ENCODE assay signal across 1 cellular context in genomic region chr22:38802671-38803121, GRCh38.
TF ChIP-seq lines count a peak whose summit lies in the region.

No MANE protein-coding gene starts in this region.

TF ChIP-seq in K562, 482 proteins besides CTCF, POLR2A, EP300 and RAD21:
- TF ChIP-seq, protein P1, sequence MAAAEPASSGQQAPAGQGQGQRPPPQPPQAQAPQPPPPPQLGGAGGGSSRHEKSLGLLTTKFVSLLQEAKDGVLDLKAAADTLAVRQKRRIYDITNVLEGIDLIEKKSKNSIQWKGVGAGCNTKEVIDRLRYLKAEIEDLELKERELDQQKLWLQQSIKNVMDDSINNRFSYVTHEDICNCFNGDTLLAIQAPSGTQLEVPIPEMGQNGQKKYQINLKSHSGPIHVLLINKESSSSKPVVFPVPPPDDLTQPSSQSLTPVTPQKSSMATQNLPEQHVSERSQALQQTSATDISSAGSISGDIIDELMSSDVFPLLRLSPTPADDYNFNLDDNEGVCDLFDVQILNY (CRISPR knock-in tag; IDR thresholded peaks at IDR 0.05): no peak
- TF ChIP-seq CEBPB (tag; IDR thresholded peaks at IDR 0.05) (peak; percentile 61), ZNF384 (IDR thresholded peaks at IDR 0.05; ENCODE audit: low read depth, low read length) (peak; percentile 43; the same call in 1 of the 2 replicates)
